In genomic region chr20:8073024-8073832, GRCh38 we compare ENCODE assay signal across 9 cellular contexts. TPM values are rescaled to one million over a fixed set of nuclear protein-coding genes. Genes with fewer than 3 reads are reported as not detected.
A peak's percentile ranks its signal among the peaks of the same experiment; 100 is the strongest.
DNase-seq lines count a peak whose midpoint lies in the region; ATAC-seq and TF ChIP-seq lines count a peak whose summit lies in the region.
"Had no signal": no experiment of that assay in that cellular context is flagged by ENCODE, and none has a peak within 500 bp of the region (broad histone marks: within the 10 kb centered on the region; RNA-seq: fewer than 3 reads in every experiment).

No MANE protein-coding gene starts in this region.

- intact Hi-C loops in mammary epithelial cell (cut with micrococcal nuclease) (no loop called here), transverse colon (cut with DNase I; ENCODE audit: low total_unique reads) (no loop called here), Right ventricle myocardium inferior (cut with DNase I) (no loop called here), posterior cingulate gyrus (cut with DNase I) (no loop called here)

- H3K9ac ChIP-seq in mammary epithelial cell (ENCODE audit: insufficient read depth, low read length) = no peak overlapping the region

- BruUV-seq in mammary epithelial cell (replicated peaks; lab: Mats Ljungman, UMichigan) = no TSS peak

- no peaks in the 10 kb centered on the region for H3K36me3 Mint-ChIP-seq in natural killer cell treated with Interleukin-12 subunit alpha and Interleukin-12 subunit beta and Interleukin-15 and Interleukin-18, amount 100 ng/mL, for 72 hours
- H3K36me3 Mint-ChIP-seq in stimulated activated memory B cell treated with anti-CD40 and anti-IgM and Interleukin-4, amounts not matched to agents 10 μg/mL and 1 μg/mL and 100 μg/mL, for 72 hours = no peaks in the 10 kb centered on the region

- CTCF ChIA-PET in mammary epithelial cell (lab: Charles Lee; ENCODE audit: low non-redundant PET) = interaction anchor here (0.7 kb wide), 1 partner anchor 137 kb away, joined by 5 read pairs; no protein-coding TSS in a partner anchor

- dilution Hi-C loops in mammary epithelial cell (cut with HindIII; ENCODE audit: low sequenced_read_pairs) = no loop called here

- peak overlapping the region; percentile 38 for H3K4me3 Mint-ChIP-seq in natural killer cell treated with Interleukin-12 subunit alpha and Interleukin-12 subunit beta and Interleukin-15 and Interleukin-18, amount 100 ng/mL, for 72 hours
- no peak overlapping the region for H3K4me3 Mint-ChIP-seq in stimulated activated memory B cell treated with anti-CD40 and anti-IgM and Interleukin-4, amounts not matched to agents 10 μg/mL and 1 μg/mL and 100 μg/mL, for 72 hours

- no peak for TF ChIP-seq EP300 in transverse colon (IDR thresholded peaks at IDR 0.05; ENCODE audit: low read depth)

- H3K9me3 Mint-ChIP-seq in natural killer cell treated with Interleukin-12 subunit alpha and Interleukin-12 subunit beta and Interleukin-15 and Interleukin-18, amount 100 ng/mL, for 72 hours = no peaks in the 10 kb centered on the region
- H3K9me3 Mint-ChIP-seq in stimulated activated memory B cell treated with anti-CD40 and anti-IgM and Interleukin-4, amounts not matched to agents 10 μg/mL and 1 μg/mL and 100 μg/mL, for 72 hours = no peaks in the 10 kb centered on the region

- no peak overlapping the region for H3K4me2 ChIP-seq in mammary epithelial cell (ENCODE audit: insufficient read depth, low read depth, low read length)

- H2AFZ ChIP-seq in mammary epithelial cell (ENCODE audit: low read depth, low read length) = peak overlapping the region; percentile 10

- H3K4me3 ChIP-seq in mammary epithelial cell (replicated peaks in 1 of 3; ENCODE audit: insufficient read depth in 1 of 3, low read depth in 2 of 3, low read length in 3 of 3) = no peak overlapping the region
- H3K4me3 ChIP-seq in transverse colon = no peak overlapping the region
- H3K4me3 ChIP-seq: GM12878 had no signal

- H3K36me3 ChIP-seq in mammary epithelial cell (ENCODE audit: insufficient read depth, low read length) (no peaks in the 10 kb centered on the region), transverse colon (no peaks in the 10 kb centered on the region)

- no peak for TF ChIP-seq POLR2A in transverse colon (IDR thresholded peaks at IDR 0.05)

- H3K27ac ChIP-seq in mammary epithelial cell (ENCODE audit: insufficient read depth, low read depth, low read length) (no peak overlapping the region), transverse colon (peak overlapping the region in 1 of 4 donors; percentile 5)

- H3K27me3 ChIP-seq in mammary epithelial cell (ENCODE audit: insufficient read depth, low read length) (no peaks in the 10 kb centered on the region), transverse colon (no peaks in the 10 kb centered on the region)

- DNase-seq in EL (peak; percentile 72), NCI-H460 (ENCODE audit: extremely low read depth, low read depth) (peak; percentile 91), mammary epithelial cell (peak; percentile 71), transverse colon (no peak), Right ventricle myocardium inferior (ENCODE audit: missing footprints) (no peak), posterior cingulate gyrus (no peak)
- no peak for DNase-seq in natural killer cell treated with Interleukin-12 subunit alpha and Interleukin-12 subunit beta and Interleukin-15 and Interleukin-18, amount 100 ng/mL, for 72 hours (ENCODE audit: low spot score)

- TF ChIP-seq CTCF in mammary epithelial cell (conservative IDR thresholded peaks at IDR 0.05 in 1 of 2, IDR thresholded peaks at IDR 0.05 in 1 of 2; ENCODE audit: extremely low read depth in 1 of 2, insufficient read depth in 1 of 2, low read depth in 1 of 2, low read length in 2 of 2) (no peak), transverse colon (IDR thresholded peaks at IDR 0.05) (no peak)

- ATAC-seq in natural killer cell treated with Interleukin-12 subunit alpha and Interleukin-12 subunit beta and Interleukin-15 and Interleukin-18, amount 100 ng/mL, for 72 hours = peak; percentile 93
- ATAC-seq in stimulated activated memory B cell treated with anti-CD40 and anti-IgM and Interleukin-4, amounts not matched to agents 10 μg/mL and 1 μg/mL and 100 μg/mL, for 72 hours = no peak
- ATAC-seq in Right ventricle myocardium inferior = no peak
- ATAC-seq: GM12878 had no signal

- H4K20me1 ChIP-seq in mammary epithelial cell (ENCODE audit: insufficient read depth, low read length) = no peaks in the 10 kb centered on the region

- H3K27ac Mint-ChIP-seq in natural killer cell treated with Interleukin-12 subunit alpha and Interleukin-12 subunit beta and Interleukin-15 and Interleukin-18, amount 100 ng/mL, for 72 hours = peak overlapping the region; percentile 77 to 80
- no peak overlapping the region for H3K27ac Mint-ChIP-seq in stimulated activated memory B cell treated with anti-CD40 and anti-IgM and Interleukin-4, amounts not matched to agents 10 μg/mL and 1 μg/mL and 100 μg/mL, for 72 hours

- 33% methylated on average over 5 of the region's 5 CpGs for WGBS in mammary epithelial cell (ENCODE audit: low coverage, missing lambda C conversion rate)
- 33 to 46% methylated on average over 2 to 5 of the region's 5 CpGs for WGBS in transverse colon (ENCODE audit: low coverage in 1 of 2), 2 donors

- H3K27me3 Mint-ChIP-seq in natural killer cell treated with Interleukin-12 subunit alpha and Interleukin-12 subunit beta and Interleukin-15 and Interleukin-18, amount 100 ng/mL, for 72 hours = peaks cover 0 to 2% of the 10 kb centered on the region in 2 donors
- H3K27me3 Mint-ChIP-seq in stimulated activated memory B cell treated with anti-CD40 and anti-IgM and Interleukin-4, amounts not matched to agents 10 μg/mL and 1 μg/mL and 100 μg/mL, for 72 hours = no peaks in the 10 kb centered on the region

- H3K4me1 ChIP-seq in mammary epithelial cell (ENCODE audit: insufficient read depth, low read length) = peaks cover 3% of the 10 kb centered on the region
- peaks cover 0 to 5% (median 0%) of the 10 kb centered on the region in 4 donors for H3K4me1 ChIP-seq in transverse colon

- H3K4me1 Mint-ChIP-seq in natural killer cell treated with Interleukin-12 subunit alpha and Interleukin-12 subunit beta and Interleukin-15 and Interleukin-18, amount 100 ng/mL, for 72 hours (ENCODE audit: low read depth in 2 of 2) = peaks cover 7 to 10% of the 10 kb centered on the region in 2 donors
- H3K4me1 Mint-ChIP-seq in stimulated activated memory B cell treated with anti-CD40 and anti-IgM and Interleukin-4, amounts not matched to agents 10 μg/mL and 1 μg/mL and 100 μg/mL, for 72 hours = no peaks in the 10 kb centered on the region

- no peaks in the 10 kb centered on the region for H3K9me3 ChIP-seq in mammary epithelial cell (replicated peaks; ENCODE audit: insufficient read depth, low read length)
- no peaks in the 10 kb centered on the region for H3K9me3 ChIP-seq in transverse colon

- no peaks in the 10 kb centered on the region for H3K79me2 ChIP-seq in mammary epithelial cell (ENCODE audit: insufficient read depth, low read length)

- in situ Hi-C loops in mammary epithelial cell (cut with MboI; ENCODE audit: low sequenced_read_pairs in 2 of 2) (no loop called here), transverse colon (cut with MboI; ENCODE audit: low pct_ligation_motif_present in 1 of 4, low pct_unique_long_range_greater_than_20kb in 1 of 4, low sequenced_read_pairs in 3 of 4) (no loop called here)

RNA-seq across cellular contexts. Expression of gene TMX4, which starts 53.7 kb away (rescaled TPM):
- 55.1 and 61.4 TPM in 2 replicates for total RNA-seq in NCI-H460 (2014; rRNA removed; shearing (Covaris generic))
- polyA plus RNA-seq in NCI-H460 (2014; cell fraction: nucleus; rRNA removed) = 27.7 and 32.5 TPM in 2 replicates
- total RNA-seq in mammary epithelial cell (10 to 100 TPM; 30.2 to 38.3 TPM), transverse colon (10 to 100 TPM; 23.6 to 32.9 (median 28.1) TPM), Right ventricle myocardium inferior (114 TPM)
- polyA plus RNA-seq in mammary epithelial cell = 13.3 TPM
- polyA minus RNA-seq in mammary epithelial cell = 8.9 TPM
- 10 to 100 TPM; 41.5 to 44.4 TPM for total RNA-seq in natural killer cell treated with Interleukin-12 subunit alpha and Interleukin-12 subunit beta and Interleukin-15 and Interleukin-18, amount 100 ng/mL, for 72 hours

RNA-seq across cellular contexts. Expression of gene PLCB1, which starts 58.8 kb away (rescaled TPM):
- 66.0 and 74.0 TPM in 2 replicates for total RNA-seq in NCI-H460 (2014; rRNA removed; shearing (Covaris generic))
- 11.9 and 20.5 TPM in 2 replicates for polyA plus RNA-seq in NCI-H460 (2014; cell fraction: nucleus; rRNA removed)
- 1 to 10 TPM in 1 of 2 donors, under 1 TPM in 1; 0.31 to 3.3 TPM for total RNA-seq in mammary epithelial cell
- 2.1 TPM for polyA plus RNA-seq in mammary epithelial cell
- not detected for polyA minus RNA-seq in mammary epithelial cell
- 10 to 100 TPM; 12.3 to 13.4 TPM for total RNA-seq in natural killer cell treated with Interleukin-12 subunit alpha and Interleukin-12 subunit beta and Interleukin-15 and Interleukin-18, amount 100 ng/mL, for 72 hours
- 10 to 100 TPM; 13.1 to 18.6 (median 15.8) TPM for total RNA-seq in transverse colon
- total RNA-seq in Right ventricle myocardium inferior = 7.2 TPM

Comparison
In these comparisons a context has a peak if more than half of its experiments do, and no peak if none do; other contexts are left out.
1. DNase-seq: peak in EL (single experiment), NCI-H460 (single experiment) and mammary epithelial cell (single experiment); none in natural killer cell treated with Interleukin-12 subunit alpha and Interleukin-12 subunit beta and Interleukin-15 and Interleukin-18, amount 100 ng/mL, for 72 hours (single experiment), transverse colon (single experiment), Right ventricle myocardium inferior (single experiment) and posterior cingulate gyrus (0 of 10).
2. ATAC-seq: peak in natural killer cell treated with Interleukin-12 subunit alpha and Interleukin-12 subunit beta and Interleukin-15 and Interleukin-18, amount 100 ng/mL, for 72 hours (2 of 2); none in stimulated activated memory B cell treated with anti-CD40 and anti-IgM and Interleukin-4, amounts not matched to agents 10 μg/mL and 1 μg/mL and 100 μg/mL, for 72 hours (single experiment) and Right ventricle myocardium inferior (single experiment).